Comparison of ENCODE assay signal across 1 cellular context in genomic region chr1:26695417-26696190, GRCh38.
TF ChIP-seq lines count a peak whose summit lies in the region.

TSS of gene ARID1A (plus strand) at chr1:26696015. CDS start at chr1:26696404, 389 bp downstream.

TF ChIP-seq in K562, 482 proteins besides CTCF, POLR2A, EP300 and RAD21 (continued from another document and continues in another):
- TF ChIP-seq CHAMP1 (IDR thresholded peaks at IDR 0.05) (peak; percentile 70; the same call in 1 of the 2 replicates), ARID4B (CRISPR knock-in tag; IDR thresholded peaks at IDR 0.05) (peak; percentile 97), HLTF (IDR thresholded peaks at IDR 0.05) (peak; percentile 92), TARDBP (IDR thresholded peaks at IDR 0.05) (peak; percentile 90), PYGO2 (tag; IDR thresholded peaks at IDR 0.05) (no peak), SMARCC2 (IDR thresholded peaks at IDR 0.05; ENCODE audit: low read depth) (peak; percentile 20; the same call in 1 of the 2 replicates), E4F1 (CRISPR knock-in tag; IDR thresholded peaks at IDR 0.05; ENCODE audit: borderline replicate concordance) (no peak; the same call in 1 of the 2 replicates), CHD1 (IDR thresholded peaks at IDR 0.05; ENCODE audit: low read length) (peak; percentile 91), ZNF384 (IDR thresholded peaks at IDR 0.05; ENCODE audit: low read depth, low read length) (peak; percentile 55; the same call in 1 of the 2 replicates), BRCA1 (IDR thresholded peaks at IDR 0.05) (no peak), BRCA1 (CRISPR knock-in tag; IDR thresholded peaks at IDR 0.05) (peak; percentile 74; the same call in 1 of the 2 replicates), PHB2 (IDR thresholded peaks at IDR 0.05; ENCODE audit: low read depth) (0 out of 2 replicates have a peak, but pooled peaks have one; percentile 11), ATF4 (CRISPR knock-in tag; IDR thresholded peaks at IDR 0.05) (peak; percentile 77), GATAD2A (IDR thresholded peaks at IDR 0.05) (peak; percentile 95), KLF16 (IDR thresholded peaks at IDR 0.05) (no peak; the same call in 1 of the 2 replicates), KLF10 (CRISPR knock-in tag; IDR thresholded peaks at IDR 0.05) (no peak), ZBTB9 (CRISPR knock-in tag; IDR thresholded peaks at IDR 0.05) (peak; percentile 94), E2F6 (IDR thresholded peaks at IDR 0.05; ENCODE audit: borderline replicate concordance in 1 of 2, extremely low read depth in 1 of 2, insufficient read depth in 1 of 2, insufficient read length in 1 of 2, low read depth in 1 of 2, low read length in 1 of 2, poor library complexity in 1 of 2, severe bottlenecking in 1 of 2) (peak; percentile 90 to 93), ELF4 (CRISPR knock-in tag; IDR thresholded peaks at IDR 0.05) (peak; percentile 80; the same call in 1 of the 2 replicates), ZNF586 (CRISPR knock-in tag; conservative IDR thresholded peaks at IDR 0.05) (no peak), MCM7 (IDR thresholded peaks at IDR 0.05) (no peak), TAF7 (tag; IDR thresholded peaks at IDR 0.05) (peak; percentile 95), STAG1 (CRISPR knock-in tag; IDR thresholded peaks at IDR 0.05; ENCODE audit: borderline replicate concordance) (peak; percentile 57; the same call in 1 of the 2 replicates), HSF4 (CRISPR knock-in tag; IDR thresholded peaks at IDR 0.05; ENCODE audit: borderline replicate concordance) (no peak), CREB3 (tag; conservative IDR thresholded peaks at IDR 0.05; ENCODE audit: low read depth) (no peak), NCOR1 (IDR thresholded peaks at IDR 0.05) (peak; percentile 76), ATF3 (IDR thresholded peaks at IDR 0.05) (no peak), ATF3 (CRISPR knock-in tag; conservative IDR thresholded peaks at IDR 0.05) (peak; percentile 93), KHSRP (IDR thresholded peaks at IDR 0.05) (no peak)
